8 cellular contexts compared by ENCODE assay signal in the genomic region with DNA sequence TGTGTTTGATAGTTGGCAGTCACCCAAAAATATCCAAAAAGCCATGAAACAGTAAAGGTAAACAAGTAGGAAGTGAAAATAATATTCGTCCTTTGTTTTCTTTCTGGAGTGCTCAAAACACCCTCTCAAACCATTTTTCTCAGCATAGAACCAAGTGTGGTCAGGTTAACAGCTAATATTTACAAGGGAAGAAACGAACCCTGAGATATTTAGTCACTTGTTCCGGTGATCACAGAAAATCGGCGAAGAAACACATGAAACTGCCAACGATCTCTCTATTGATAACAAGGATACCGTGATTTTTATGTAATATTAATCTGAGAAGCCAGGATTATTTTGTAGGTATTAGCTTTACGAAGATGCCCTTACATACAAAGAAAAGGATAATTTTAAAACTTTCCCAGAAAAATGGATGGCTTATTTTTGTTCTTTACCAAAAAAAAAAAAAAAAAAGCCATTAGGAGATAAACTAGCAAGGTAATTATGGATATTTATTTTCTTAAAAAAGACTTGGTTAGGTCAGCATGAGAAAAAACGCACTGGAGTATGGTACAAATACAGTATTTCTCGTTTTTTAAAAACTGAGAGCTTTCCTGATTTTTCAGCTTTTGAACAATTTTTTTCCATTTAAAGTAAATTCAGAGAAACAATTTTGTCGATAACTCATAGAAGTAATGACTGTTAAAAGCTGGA.
DNase-seq lines count a peak whose midpoint lies in the region; ATAC-seq and TF ChIP-seq lines count a peak whose summit lies in the region.

No MANE protein-coding gene starts in this region.

- no peak for TF ChIP-seq CTCF in A673 (conservative IDR thresholded peaks at IDR 0.05; ENCODE audit: low read depth, low read length)
- no peak for TF ChIP-seq CTCF in WI38 (IDR thresholded peaks at IDR 0.05; ENCODE audit: low read depth, low read length)
- TF ChIP-seq CTCF in foreskin keratinocyte (conservative IDR thresholded peaks at IDR 0.05) = no peak

- H3K27me3 ChIP-seq in A673 (replicated peaks; ENCODE audit: insufficient read depth, low read depth, low read length, poor library complexity) (no peaks in the 10 kb centered on the region), H7 (ENCODE audit: control insufficient read depth, insufficient read depth, low read length) (no peaks in the 10 kb centered on the region), foreskin keratinocyte (no peaks in the 10 kb centered on the region)

- H3K4me3 ChIP-seq in A673 (ENCODE audit: low read depth, low read length, poor library complexity, severe bottlenecking) (peak overlapping the region; percentile 86), H7 (ENCODE audit: insufficient read depth, low read depth, low read length) (peak overlapping the region; percentile 81), WI38 (ENCODE audit: low read depth, low read length) (peak overlapping the region; percentile 74), skeletal muscle cell (ENCODE audit: low read depth, low read length) (peak overlapping the region; percentile 69)

- intact Hi-C loops in A673 (cut with micrococcal nuclease; ENCODE audit: unreplicated experiment) (loop anchor here (5.0 to 10.0 kb wide), 2 partner anchors 71 to 317 kb away; a partner anchor contains a TSS), posterior cingulate gyrus (cut with DNase I) (loop anchor here (2.0 kb wide), 1 partner anchor 71 kb away; no protein-coding TSS in a partner anchor)

- H3K4me1 ChIP-seq in A673 (ENCODE audit: insufficient read depth, low read length, poor library complexity, severe bottlenecking) (peaks cover 15% of the 10 kb centered on the region), foreskin keratinocyte (peaks cover 5% of the 10 kb centered on the region)

- peak overlapping the region; percentile 99 for H3K27ac ChIP-seq in A673 (ENCODE audit: low read depth, low read length, poor library complexity, severe bottlenecking)
- peak overlapping the region; percentile 100 for H3K27ac ChIP-seq in foreskin keratinocyte

- POLR2A ChIA-PET in A673 (lab: Charles Lee; ENCODE audit: low non-redundant PET) = interaction anchor here (0.5 kb wide), 1 partner anchor 124 kb away, joined by 3 read pairs; no protein-coding TSS in a partner anchor

- H3K36me3 ChIP-seq in A673 (ENCODE audit: insufficient read depth, low read length, poor library complexity, severe bottlenecking) (no peaks in the 10 kb centered on the region), H7 (replicated peaks; ENCODE audit: control insufficient read depth, insufficient read depth, low read length) (no peaks in the 10 kb centered on the region)

- no peak for DNase-seq in A673 (ENCODE audit: low spot score)
- no peak for DNase-seq in H7
- no peak for DNase-seq in foreskin keratinocyte
- DNase-seq in skeletal muscle cell (ENCODE audit: low read depth) = no peak
- DNase-seq in posterior cingulate gyrus = no peak

- no peaks in the 10 kb centered on the region for H3K9me3 ChIP-seq in A673 (ENCODE audit: low read depth, low read length, poor library complexity, severe bottlenecking)

- CTCF ChIA-PET in A673 (lab: Charles Lee) = interaction anchor here (1.3 to 1.5 kb wide), 2 partner anchors 71 to 136 kb away, joined by 5 to 6 read pairs; a partner anchor contains a TSS

- ATAC-seq in foreskin keratinocyte = no peak
- ATAC-seq in HG03442 (IDR thresholded peaks at IDR 0.05; ENCODE audit: unreplicated experiment) = no peak
- no peak for ATAC-seq in GM19467 (IDR thresholded peaks at IDR 0.05; ENCODE audit: unreplicated experiment)

- TSS peak; percentile 82 for BruUV-seq in A673 (replicated peaks; lab: Mats Ljungman, UMichigan)
